ENCODE assay signal across 16 cellular contexts in the genomic region with DNA sequence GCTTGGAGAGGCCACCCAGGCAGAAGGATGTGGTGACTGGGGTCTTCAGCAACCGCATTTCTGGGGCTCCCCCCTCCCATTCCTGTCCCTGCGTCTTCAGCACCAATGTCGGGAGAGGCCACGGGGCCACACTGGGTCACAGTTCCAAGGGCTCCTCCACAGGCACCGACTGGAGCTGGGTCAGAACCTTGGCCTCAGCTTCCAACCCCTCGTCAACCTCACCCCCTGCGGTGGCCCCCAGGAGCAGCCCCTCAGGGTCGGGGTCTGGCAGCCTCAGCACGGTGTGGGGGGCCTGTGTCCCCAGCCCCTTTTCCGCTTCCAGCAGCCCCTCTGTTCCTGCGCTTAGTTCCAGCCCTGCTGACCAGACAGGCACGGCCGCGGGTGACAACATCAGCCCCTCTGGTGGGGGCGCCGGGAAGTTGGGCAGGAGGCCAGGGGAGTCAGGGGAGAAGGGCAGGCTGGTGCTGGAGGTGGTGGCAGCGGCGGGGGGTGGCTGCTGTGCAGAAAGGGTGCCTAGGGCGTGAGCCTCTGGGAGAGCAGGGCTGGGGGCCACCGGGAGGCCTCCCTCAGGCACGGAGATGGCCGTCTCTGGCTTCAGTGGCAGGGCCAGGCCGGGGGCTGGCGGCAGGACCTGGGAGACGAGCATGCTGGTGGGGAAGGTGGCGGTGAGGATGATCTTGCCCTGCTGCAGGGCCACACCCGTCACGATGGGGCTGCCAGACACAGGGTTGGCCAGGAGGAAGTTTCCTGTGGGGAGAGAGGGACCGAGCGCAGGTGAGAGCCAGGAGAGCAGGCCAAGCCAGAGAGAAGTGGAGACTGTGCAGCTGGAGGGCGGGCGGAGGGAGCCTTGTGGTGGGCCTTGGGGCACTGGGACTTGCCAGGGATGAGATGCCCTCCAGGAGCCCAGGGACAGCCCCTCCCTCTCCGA. TPM values are rescaled to one million over a fixed set of nuclear protein-coding genes. Genes with fewer than 3 reads are reported as not detected.
DNase-seq lines count a peak whose midpoint lies in the region; ATAC-seq, FAIRE-seq and TF ChIP-seq lines count a peak whose summit lies in the region.
"Had no signal": no experiment of that assay in that cellular context is flagged by ENCODE, and none has a peak within 500 bp of the region (broad histone marks: within the 10 kb centered on the region; RNA-seq: fewer than 3 reads in every experiment).

No MANE protein-coding gene starts in this region.

- no peaks in the 10 kb centered on the region for H3K36me3 Mint-ChIP-seq in natural killer cell
- H3K36me3 Mint-ChIP-seq in natural killer cell treated with Interleukin-12 subunit alpha and Interleukin-12 subunit beta and Interleukin-15 and Interleukin-18, amount 100 ng/mL, for 72 hours = no peaks in the 10 kb centered on the region

- H3K4me3 Mint-ChIP-seq in natural killer cell = peak overlapping the region; percentile 49
- no peak overlapping the region for H3K4me3 Mint-ChIP-seq in natural killer cell treated with Interleukin-12 subunit alpha and Interleukin-12 subunit beta and Interleukin-15 and Interleukin-18, amount 100 ng/mL, for 72 hours
- H3K4me3 Mint-ChIP-seq: activated naive CD4-positive, alpha-beta T cell treated with anti-CD3 and anti-CD28 coated beads for 36 hours had no signal

- peaks cover 5 to 18% of the 10 kb centered on the region in 2 donors for H3K4me1 Mint-ChIP-seq in natural killer cell
- H3K4me1 Mint-ChIP-seq in natural killer cell treated with Interleukin-12 subunit alpha and Interleukin-12 subunit beta and Interleukin-15 and Interleukin-18, amount 100 ng/mL, for 72 hours (ENCODE audit: low read depth in 2 of 2) = peaks cover 4 to 12% of the 10 kb centered on the region in 2 donors

- ATAC-seq in natural killer cell (no peak), GM19463 (IDR thresholded peaks at IDR 0.05; ENCODE audit: unreplicated experiment) (no peak)
- ATAC-seq in natural killer cell treated with Interleukin-12 subunit alpha and Interleukin-12 subunit beta and Interleukin-15 and Interleukin-18, amount 100 ng/mL, for 72 hours = no peak

- H3K4me1 ChIP-seq in esophagus squamous epithelium (peaks cover 21 to 67% (median 34%) of the 10 kb centered on the region in 3 donors), ovary (ENCODE audit: insufficient read depth) (peaks cover 27% of the 10 kb centered on the region)

- 40 to 76% methylated on average over 4 to 16 of the region's 33 CpGs for WGBS in esophagus squamous epithelium, 2 donors
- 51 to 63% (median 56%) methylated on average over 32 to 33 of the region's 33 CpGs for WGBS in ovary, 3 donors

- FAIRE-seq in GM12892 (lab: Jason Lieb, UNC) = no peak

- TF ChIP-seq POLR2A in esophagus squamous epithelium (IDR thresholded peaks at IDR 0.05) (no peak), ovary (IDR thresholded peaks at IDR 0.05) (no peak), GM12892 (IDR thresholded peaks at IDR 0.05; ENCODE audit: low read depth, low read length) (no peak)

- no peak for TF ChIP-seq CTCF in natural killer cell (IDR thresholded peaks at IDR 0.05)
- TF ChIP-seq CTCF in esophagus squamous epithelium (IDR thresholded peaks at IDR 0.05) = no peak
- no peak for TF ChIP-seq CTCF in ovary (IDR thresholded peaks at IDR 0.05)

- peaks cover 0 to 13% (median 0%) of the 10 kb centered on the region in 3 donors for H3K36me3 ChIP-seq in esophagus squamous epithelium
- H3K36me3 ChIP-seq in ovary = no peaks in the 10 kb centered on the region
- H3K36me3 ChIP-seq: colonic mucosa had no signal

- no peaks in the 10 kb centered on the region for H3K9me3 Mint-ChIP-seq in natural killer cell
- H3K9me3 Mint-ChIP-seq in natural killer cell treated with Interleukin-12 subunit alpha and Interleukin-12 subunit beta and Interleukin-15 and Interleukin-18, amount 100 ng/mL, for 72 hours = no peaks in the 10 kb centered on the region
- H3K9me3 Mint-ChIP-seq: activated naive CD4-positive, alpha-beta T cell treated with anti-CD3 and anti-CD28 coated beads for 36 hours had no signal

- H3K27ac Mint-ChIP-seq in natural killer cell = no peak overlapping the region
- H3K27ac Mint-ChIP-seq in natural killer cell treated with Interleukin-12 subunit alpha and Interleukin-12 subunit beta and Interleukin-15 and Interleukin-18, amount 100 ng/mL, for 72 hours = no peak overlapping the region
- H3K27ac Mint-ChIP-seq: activated naive CD4-positive, alpha-beta T cell treated with anti-CD3 and anti-CD28 coated beads for 36 hours had no signal

- DNase-seq in natural killer cell = no peak
- no peak for DNase-seq in natural killer cell treated with Interleukin-12 subunit alpha and Interleukin-12 subunit beta and Interleukin-15 and Interleukin-18, amount 100 ng/mL, for 72 hours (ENCODE audit: low spot score)
- DNase-seq in esophagus squamous epithelium (lab: John Stamatoyannopoulos, UW) = no peak
- DNase-seq in ovary = peak; percentile 49 to 74 (median 68)
- DNase-seq in NOMO-1 treated with DMSO at 0.1 percent for 48 hours (lab: John Stamatoyannopoulos, UW; ENCODE audit: unreplicated experiment) = no peak
- no peak for DNase-seq in NCI-H1694 (lab: John Stamatoyannopoulos, UW)
- DNase-seq in GM12892 (ENCODE audit: insufficient read length) = no peak
- DNase-seq: activated CD8-positive, alpha-beta memory T cell treated with anti-CD3 and anti-CD28 coated beads for 24 hours; activated naive CD4-positive, alpha-beta T cell treated with anti-CD3 and anti-CD28 coated beads for 36 hours; colonic mucosa; DMS 273 treated with DMSO at 0.1 percent for 48 hours; NCI-H1092; NCI-H526; stimulated activated CD4-positive, alpha-beta T cell treated with anti-CD3 and anti-CD28 coated beads, Interleukin-12 subunit alpha, Interleukin-12 subunit beta, amount 100 ng/mL, for 4 hours had no signal

- H3K27me3 Mint-ChIP-seq in natural killer cell (ENCODE audit: low read depth in 2 of 2) = peaks cover 0 to 7% of the 10 kb centered on the region in 2 donors
- H3K27me3 Mint-ChIP-seq in natural killer cell treated with Interleukin-12 subunit alpha and Interleukin-12 subunit beta and Interleukin-15 and Interleukin-18, amount 100 ng/mL, for 72 hours = no peaks in the 10 kb centered on the region

- H3K9me3 ChIP-seq in esophagus squamous epithelium (no peaks in the 10 kb centered on the region), ovary (no peaks in the 10 kb centered on the region)
- H3K9me3 ChIP-seq: colonic mucosa had no signal

- intact Hi-C loops in natural killer cell (cut with micrococcal nuclease) = no loop called here
- intact Hi-C loops in esophagus squamous epithelium (cut with DNase I) = loop anchor here (10.0 kb wide), 1 partner anchor 51 kb away; no protein-coding TSS in a partner anchor
- intact Hi-C loops in ovary (cut with DNase I) = loop anchor here (2.0 to 10.0 kb wide), 4 partner anchors 35 to 73 kb away; partner anchors contain the start of genes QPCTL (in 2 of the 4), SNRPD2 (in 2 of the 4) and FBXO46 (in 1 of the 4)

- TF ChIP-seq EP300 in ovary (IDR thresholded peaks at IDR 0.05) = no peak

- H3K27me3 ChIP-seq in esophagus squamous epithelium = peaks cover 0 to 8% (median 0%) of the 10 kb centered on the region in 4 donors
- no peaks in the 10 kb centered on the region for H3K27me3 ChIP-seq in ovary
- H3K27me3 ChIP-seq: colonic mucosa had no signal

- H3K4me3 ChIP-seq in esophagus squamous epithelium (peak overlapping the region in 1 of 4 donors; percentile 79), ovary (no peak overlapping the region)

- H3K27ac ChIP-seq in esophagus squamous epithelium (peak overlapping the region; percentile 85 to 98 (median 96)), ovary (peak overlapping the region; percentile 94 to 96)

RNA-seq across cellular contexts. Expression of gene SIX5, which starts 3.4 kb away (rescaled TPM):
- total RNA-seq in natural killer cell (1 to 10 TPM; 2.1 to 3.3 (median 3.1) TPM), esophagus squamous epithelium (10 to 100 TPM in 2 of 4 donors, 1 to 10 TPM in 2; 5.8 to 13.5 (median 10.1) TPM), ovary (10 to 100 TPM; 21.0 to 64.4 (median 44.4) TPM)
- total RNA-seq in natural killer cell treated with Interleukin-12 subunit alpha and Interleukin-12 subunit beta and Interleukin-15 and Interleukin-18, amount 100 ng/mL, for 72 hours = 1 to 10 TPM; 3.0 to 3.6 TPM
- polyA plus RNA-seq in ovary = 10 to 100 TPM in 1 of 2 donors, 1 to 10 TPM in 1; 5.4 to 43.5 TPM
- polyA plus RNA-seq in GM12892 (2012; ENCODE audit: missing spikeins) = not detected

RNA-seq across cellular contexts. Expression of gene DMPK, which starts 16.7 kb away (rescaled TPM):
- total RNA-seq in natural killer cell = 10 to 100 TPM; 48.1 to 67.5 (median 49.8) TPM
- total RNA-seq in natural killer cell treated with Interleukin-12 subunit alpha and Interleukin-12 subunit beta and Interleukin-15 and Interleukin-18, amount 100 ng/mL, for 72 hours = 10 to 100 TPM; 40.8 to 51.1 TPM
- total RNA-seq in esophagus squamous epithelium = 10 to 100 TPM; 15.8 to 36.6 (median 17.2) TPM
- total RNA-seq in ovary = 100 to 1,000 TPM in 2 of 7 donors, 10 to 100 TPM in 5; 21.0 to 105 (median 62.5) TPM
- 10 to 100 TPM; 24.3 to 56.7 TPM for polyA plus RNA-seq in ovary
- polyA plus RNA-seq in GM12892 (2012; ENCODE audit: missing spikeins) = 16.2 TPM

RNA-seq across cellular contexts. Expression of gene DMWD, which starts 27.0 kb away (rescaled TPM):
- total RNA-seq in natural killer cell (10 to 100 TPM; 66.2 to 82.1 (median 66.3) TPM), esophagus squamous epithelium (10 to 100 TPM in 3 of 4 donors, 1 to 10 TPM in 1; 9.1 to 32.2 (median 23.5) TPM), ovary (10 to 100 TPM; 28.4 to 85.4 (median 61.1) TPM)
- 10 to 100 TPM; 51.3 to 76.6 TPM for total RNA-seq in natural killer cell treated with Interleukin-12 subunit alpha and Interleukin-12 subunit beta and Interleukin-15 and Interleukin-18, amount 100 ng/mL, for 72 hours
- 10 to 100 TPM; 11.4 to 33.9 TPM for polyA plus RNA-seq in ovary
- 13.4 TPM for polyA plus RNA-seq in GM12892 (2012; ENCODE audit: missing spikeins)

RNA-seq across cellular contexts. Expression of gene MEIOSIN, which starts 32.4 kb away (rescaled TPM):
- total RNA-seq in natural killer cell = not detected
- total RNA-seq in natural killer cell treated with Interleukin-12 subunit alpha and Interleukin-12 subunit beta and Interleukin-15 and Interleukin-18, amount 100 ng/mL, for 72 hours = not detected
- not detected for total RNA-seq in esophagus squamous epithelium
- not detected for total RNA-seq in ovary
- not detected for polyA plus RNA-seq in ovary
- not detected for polyA plus RNA-seq in GM12892 (2012; ENCODE audit: missing spikeins)
- total RNA-seq: activated naive CD4-positive, alpha-beta T cell treated with anti-CD3 and anti-CD28 coated beads for 36 hours; colonic mucosa; myocyte had no signal

RNA-seq across cellular contexts. Expression of gene FBXO46, which starts 34.9 kb away (rescaled TPM):
- total RNA-seq in natural killer cell (10 to 100 TPM; 24.8 to 35.7 (median 31.1) TPM), esophagus squamous epithelium (10 to 100 TPM; 16.0 to 37.2 (median 25.9) TPM), ovary (10 to 100 TPM; 13.4 to 32.5 (median 22.4) TPM)
- total RNA-seq in natural killer cell treated with Interleukin-12 subunit alpha and Interleukin-12 subunit beta and Interleukin-15 and Interleukin-18, amount 100 ng/mL, for 72 hours = 10 to 100 TPM; 36.9 to 53.8 TPM
- 10 to 100 TPM in 1 of 2 donors, 1 to 10 TPM in 1; 6.7 to 13.9 TPM for polyA plus RNA-seq in ovary
- 7.3 TPM for polyA plus RNA-seq in GM12892 (2012; ENCODE audit: missing spikeins)

Comparison
In these comparisons a context has a peak if more than half of its experiments do, and no peak if none do; other contexts are left out.
1. DNase-seq: peak in ovary (5 of 5); none in natural killer cell (single experiment), natural killer cell treated with Interleukin-12 subunit alpha and Interleukin-12 subunit beta and Interleukin-15 and Interleukin-18, amount 100 ng/mL, for 72 hours (single experiment), esophagus squamous epithelium (single experiment), NOMO-1 treated with DMSO at 0.1 percent for 48 hours (single experiment), NCI-H1694 (single experiment) and GM12892 (single experiment).